23 cellular contexts compared by ENCODE assay signal in genomic region chr21:42144221-42144620, GRCh38.
"Had no signal": no experiment of that assay in that cellular context is flagged by ENCODE, and none has a peak within 500 bp of the region (broad histone marks: within the 10 kb centered on the region; RNA-seq: fewer than 3 reads in every experiment).

No MANE protein-coding gene starts in this region.

- H3K4me3 ChIP-seq: dorsolateral prefrontal cortex, gastrocnemius medialis, lung, neural progenitor cell, prostate gland, right atrium auricular region, skin epidermis, spleen, stomach, thyroid gland had no signal

- H3K9me3 ChIP-seq: gastrocnemius medialis, prostate gland, right atrium auricular region, spleen, stomach, thyroid gland had no signal

- H3K36me3 Mint-ChIP-seq: memory B cell; neural progenitor cell; stimulated activated naive B cell treated with anti-CD40 and anti-IgM and Interleukin-4, amounts not matched to agents 10 μg/mL and 1 μg/mL and 100 μg/mL, for 72 hours; type B pancreatic cell had no signal

- H3K9me3 Mint-ChIP-seq: memory B cell; nephron; neural progenitor cell; stimulated activated naive B cell treated with anti-CD40 and anti-IgM and Interleukin-4, amounts not matched to agents 10 μg/mL and 1 μg/mL and 100 μg/mL, for 72 hours; type B pancreatic cell had no signal

- H3K9ac ChIP-seq: neural progenitor cell, parathyroid adenoma had no signal

- H3K27ac ChIP-seq: dorsolateral prefrontal cortex, epithelial cell of prostate, gastrocnemius medialis, neural progenitor cell, parathyroid adenoma, prostate gland, right atrium auricular region, skin epidermis, spleen, stomach, thyroid gland had no signal

- H3K4me3 Mint-ChIP-seq: memory B cell; nephron; neural progenitor cell; stimulated activated naive B cell treated with anti-CD40 and anti-IgM and Interleukin-4, amounts not matched to agents 10 μg/mL and 1 μg/mL and 100 μg/mL, for 72 hours; type B pancreatic cell had no signal

- H3K4me1 ChIP-seq: gastrocnemius medialis, parathyroid adenoma, prostate gland, thyroid gland had no signal

- FAIRE-seq: keratinocyte had no signal

- DNase-seq: cortex of kidney; effector CD4-positive, alpha-beta T cell; foreskin fibroblast; gastrocnemius medialis; stimulated activated CD4-positive, alpha-beta T cell treated with anti-CD3 and anti-CD28 coated beads, Interleukin-4, amount 100 ng/mL, for 4 hours; stimulated activated naive B cell treated with anti-CD40 and anti-IgM and Interleukin-4, amounts not matched to agents 10 μg/mL and 1 μg/mL and 100 μg/mL, for 72 hours; stomach; thyroid gland had no signal

- H3K36me3 ChIP-seq: gastrocnemius medialis, neural progenitor cell, prostate gland, right atrium auricular region, spleen, stomach, thyroid gland had no signal

- ATAC-seq: esophagus mucosa, gastrocnemius medialis, left lobe of liver had no signal

- H3K27ac Mint-ChIP-seq: memory B cell; nephron; neural progenitor cell; stimulated activated naive B cell treated with anti-CD40 and anti-IgM and Interleukin-4, amounts not matched to agents 10 μg/mL and 1 μg/mL and 100 μg/mL, for 72 hours; type B pancreatic cell had no signal
